Comparison of ENCODE assay signal across 32 cellular contexts in genomic region chr12:132726386-132726785, GRCh38.
"Had no signal": no experiment of that assay in that cellular context is flagged by ENCODE, and none has a peak within 500 bp of the region (broad histone marks: within the 10 kb centered on the region; RNA-seq: fewer than 3 reads in every experiment).

No MANE protein-coding gene starts in this region.

- FAIRE-seq: pancreas, small intestine had no signal

- H3K36me3 ChIP-seq: colonic mucosa had no signal

- H3K27me3 ChIP-seq: ascending aorta, cardiac muscle cell, colonic mucosa, gastrocnemius medialis, hepatocyte, pancreas, sigmoid colon, suprapubic skin, tibial artery, upper lobe of right lung had no signal

- H3K9me3 ChIP-seq: ascending aorta, colonic mucosa, gastrocnemius medialis, pancreas, prostate gland, sigmoid colon, suprapubic skin, tibial artery, upper lobe of right lung had no signal

- H3K4me1 Mint-ChIP-seq: neural crest cell had no signal

- H3K27ac Mint-ChIP-seq: activated CD4-positive, alpha-beta memory T cell treated with anti-CD3 and anti-CD28 coated beads for 36 hours; activated CD4-positive, alpha-beta T cell treated with anti-CD3 and anti-CD28 coated beads, Interleukin-2, amount 10 ng/mL, durations not matched to agents 24 days and 14 days; activated naive CD8-positive, alpha-beta T cell; activated T-helper 2 cell treated with anti-CD3 and anti-CD28 coated beads, Interferon-gamma antibody, Interleukin-2, Interleukin-4, amounts not matched to agents 10 μg/mL and 5 μg/mL and 100 μg/mL, durations not matched to agents 14 hours and 24 hours and 36 hours; memory B cell; stimulated activated memory B cell treated with anti-CD40 and anti-IgM and Interleukin-4, amounts not matched to agents 10 μg/mL and 1 μg/mL and 100 μg/mL, for 72 hours had no signal

- H3K4me3 ChIP-seq: ascending aorta, cardiac muscle cell, colonic mucosa, gastrocnemius medialis, hepatocyte, pancreas, prostate gland, sigmoid colon, suprapubic skin, tibial artery, upper lobe of right lung had no signal

- H3K4me3 Mint-ChIP-seq: activated CD4-positive, alpha-beta memory T cell treated with anti-CD3 and anti-CD28 coated beads for 36 hours; activated CD4-positive, alpha-beta T cell treated with anti-CD3 and anti-CD28 coated beads, Interleukin-2, amount 10 ng/mL, durations not matched to agents 24 days and 14 days; activated naive CD8-positive, alpha-beta T cell; brain; memory B cell; naive thymus-derived CD4-positive, alpha-beta T cell; neural crest cell; stimulated activated memory B cell treated with anti-CD40 and anti-IgM and Interleukin-4, amounts not matched to agents 10 μg/mL and 1 μg/mL and 100 μg/mL, for 72 hours had no signal

- H3K27me3 Mint-ChIP-seq: activated CD4-positive, alpha-beta memory T cell treated with anti-CD3 and anti-CD28 coated beads for 36 hours; activated CD4-positive, alpha-beta T cell treated with anti-CD3 and anti-CD28 coated beads, Interleukin-2, amount 10 ng/mL, durations not matched to agents 24 days and 14 days; activated naive CD8-positive, alpha-beta T cell; brain; memory B cell; naive thymus-derived CD4-positive, alpha-beta T cell; stimulated activated memory B cell treated with anti-CD40 and anti-IgM and Interleukin-4, amounts not matched to agents 10 μg/mL and 1 μg/mL and 100 μg/mL, for 72 hours had no signal

- H3K9me3 Mint-ChIP-seq: activated CD4-positive, alpha-beta memory T cell treated with anti-CD3 and anti-CD28 coated beads for 36 hours; activated CD4-positive, alpha-beta T cell treated with anti-CD3 and anti-CD28 coated beads, Interleukin-2, amount 10 ng/mL, durations not matched to agents 24 days and 14 days; activated T-helper 2 cell treated with anti-CD3 and anti-CD28 coated beads, Interferon-gamma antibody, Interleukin-2, Interleukin-4, amounts not matched to agents 10 μg/mL and 5 μg/mL and 100 μg/mL, durations not matched to agents 14 hours and 24 hours and 36 hours; brain; memory B cell; naive thymus-derived CD4-positive, alpha-beta T cell; neural crest cell; stimulated activated memory B cell treated with anti-CD40 and anti-IgM and Interleukin-4, amounts not matched to agents 10 μg/mL and 1 μg/mL and 100 μg/mL, for 72 hours had no signal

- H3K4me1 ChIP-seq: ascending aorta, colonic mucosa, gastrocnemius medialis, pancreas, prostate gland, sigmoid colon, suprapubic skin, tibial artery, upper lobe of right lung had no signal

- DNase-seq: activated CD4-positive, alpha-beta memory T cell treated with anti-CD3 and anti-CD28 coated beads for 36 hours; activated CD4-positive, alpha-beta T cell treated with anti-CD3 and anti-CD28 coated beads, Interleukin-2, amount 10 ng/mL, durations not matched to agents 24 days and 14 days; activated CD4-positive, CD25-positive, alpha-beta regulatory T cell treated with anti-CD3 and anti-CD28 coated beads, Interleukin-2, amount 50 U/mL, for 72 hours; activated T-cell treated with anti-CD3 and anti-CD28 coated beads, Interleukin-2, amount 50 U/mL, for 48 hours; cerebellar nuclear complex; colonic mucosa; effector CD8-positive, alpha-beta T cell; erythroblast; gastrocnemius medialis; glutamatergic neuron; islet precursor cell; left colon; midbrain; naive thymus-derived CD4-positive, alpha-beta T cell; pancreas; sigmoid colon; small intestine; stimulated activated CD4-positive, alpha-beta T cell treated with anti-CD3 and anti-CD28 coated beads, Interleukin-4, amount 100 ng/mL, for 24 hours; tibial artery; upper lobe of right lung; WERI-Rb-1 had no signal

- H3K27ac ChIP-seq: ascending aorta, cardiac muscle cell, colonic mucosa, gastrocnemius medialis, hepatocyte, pancreas, prostate gland, sigmoid colon, suprapubic skin, tibial artery, upper lobe of right lung, WERI-Rb-1 had no signal

- ATAC-seq: gastrocnemius medialis; left colon; naive thymus-derived CD4-positive, alpha-beta T cell; stimulated activated memory B cell treated with anti-CD40 and anti-IgM and Interleukin-4, amounts not matched to agents 10 μg/mL and 1 μg/mL and 100 μg/mL, for 72 hours had no signal
